In the genomic region with DNA sequence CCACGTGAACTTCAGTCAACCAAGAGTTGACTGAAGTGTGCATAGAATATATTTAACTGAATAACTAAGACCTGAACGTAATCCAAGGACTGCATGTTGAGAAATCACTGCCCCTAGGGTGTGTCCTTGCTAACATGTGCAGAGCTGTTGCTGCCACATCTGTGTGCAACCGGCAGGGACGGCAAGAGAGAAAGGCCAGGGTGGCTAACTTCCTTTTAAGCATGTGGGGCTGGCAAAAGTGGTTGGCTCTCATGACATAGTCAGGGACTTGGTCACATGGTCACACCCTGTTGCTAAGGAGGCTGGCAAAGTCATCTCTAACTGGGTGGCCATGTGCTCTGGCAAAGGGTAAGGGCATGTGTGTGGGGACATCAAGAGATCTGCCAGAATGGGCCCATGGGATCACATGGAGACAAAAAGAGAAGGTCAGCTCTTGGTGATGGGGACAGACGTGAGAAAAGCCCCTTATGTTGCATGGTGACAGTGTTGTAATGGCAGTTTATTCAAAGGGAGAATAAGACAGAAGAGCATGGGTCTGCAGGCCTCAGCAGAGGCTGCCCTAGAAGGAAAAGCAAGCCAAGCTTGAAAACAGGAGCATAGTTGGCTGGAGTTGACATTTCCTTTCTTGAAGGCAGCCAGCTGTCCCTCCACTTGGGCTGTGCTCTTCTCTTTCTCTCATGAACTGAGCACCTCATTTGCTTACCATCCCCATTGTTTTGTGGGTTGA, we compare ENCODE assay signal across 21 cellular contexts. TPM values are rescaled to one million over a fixed set of nuclear protein-coding genes. Genes with fewer than 3 reads are reported as not detected.
A peak's percentile ranks its signal among the peaks of the same experiment; 100 is the strongest.
DNase-seq lines count a peak whose midpoint lies in the region; ATAC-seq, FAIRE-seq and TF ChIP-seq lines count a peak whose summit lies in the region.
"Had no signal": no experiment of that assay in that cellular context is flagged by ENCODE, and none has a peak within 500 bp of the region (broad histone marks: within the 10 kb centered on the region; RNA-seq: fewer than 3 reads in every experiment).

No MANE protein-coding gene starts in this region.

- peak overlapping the region; percentile 42 for H3K27ac Mint-ChIP-seq in endothelial cell (ENCODE audit: unreplicated experiment)
- no peak overlapping the region for H3K27ac Mint-ChIP-seq in activated naive CD8-positive, alpha-beta T cell treated with anti-CD3 and anti-CD28 coated beads for 36 hours
- H3K27ac Mint-ChIP-seq: activated naive CD8-positive, alpha-beta T cell; nephron progenitor cell had no signal

- TF ChIP-seq EP300 in tibial nerve (IDR thresholded peaks at IDR 0.05), result peak in 1 of 2 donors; percentile 27

- H3K4me3 ChIP-seq in right cardiac atrium (ENCODE audit: low read length) (no peak overlapping the region), tibial nerve (no peak overlapping the region)
- H3K4me3 ChIP-seq: BLaER1 treated with 17β-estradiol and CSF1 and Interleukin-3, amounts not matched to agents 10 nM and 100 nM had no signal

- 61% methylated on average over 5 of the region's 5 CpGs for WGBS in right cardiac atrium
- 66 to 69% methylated on average over 5 of the region's 5 CpGs for WGBS in tibial nerve, 2 donors

- no peaks in the 10 kb centered on the region for H3K9me3 ChIP-seq in right cardiac atrium (ENCODE audit: control insufficient read depth, low read length)
- H3K9me3 ChIP-seq in tibial nerve, result no peaks in the 10 kb centered on the region
- H3K9me3 ChIP-seq: BLaER1 treated with 17β-estradiol and CSF1 and Interleukin-3, amounts not matched to agents 10 nM and 100 nM had no signal

- no peaks in the 10 kb centered on the region for H3K9me3 Mint-ChIP-seq in endothelial cell (ENCODE audit: unreplicated experiment)
- H3K9me3 Mint-ChIP-seq in activated naive CD8-positive, alpha-beta T cell treated with anti-CD3 and anti-CD28 coated beads for 36 hours, result peaks cover 2% of the 10 kb centered on the region
- H3K9me3 Mint-ChIP-seq: activated T-cell treated with anti-CD3 and anti-CD28 coated beads, Interleukin-2, amount 50 U/mL, for 4 hours; nephron progenitor cell had no signal

- ATAC-seq in right cardiac atrium, result peak; percentile 82 to 83
- ATAC-seq: activated T-cell treated with anti-CD3 and anti-CD28 coated beads, Interleukin-2, amount 50 U/mL, for 4 hours; foreskin keratinocyte had no signal

- peaks cover 3% of the 10 kb centered on the region for H3K36me3 Mint-ChIP-seq in endothelial cell (ENCODE audit: low read depth, unreplicated experiment)
- no peaks in the 10 kb centered on the region for H3K36me3 Mint-ChIP-seq in activated naive CD8-positive, alpha-beta T cell treated with anti-CD3 and anti-CD28 coated beads for 36 hours
- H3K36me3 Mint-ChIP-seq: activated naive CD8-positive, alpha-beta T cell had no signal

- peak overlapping the region; percentile 11 for H3K27ac ChIP-seq in right cardiac atrium (ENCODE audit: low read length)
- H3K27ac ChIP-seq in tibial nerve, result no peak overlapping the region
- H3K27ac ChIP-seq: BLaER1 treated with 17β-estradiol and CSF1 and Interleukin-3, amounts not matched to agents 10 nM and 100 nM; foreskin keratinocyte had no signal

- TF ChIP-seq POLR2A in tibial nerve (IDR thresholded peaks at IDR 0.05) (no peak), GM12892 (IDR thresholded peaks at IDR 0.05; ENCODE audit: low read depth, low read length) (no peak)

- peaks cover 2% of the 10 kb centered on the region for H3K4me1 ChIP-seq in right cardiac atrium (ENCODE audit: control insufficient read depth, insufficient read depth, low read length)
- peaks cover 0 to 6% (median 0%) of the 10 kb centered on the region in 4 donors for H3K4me1 ChIP-seq in tibial nerve
- H3K4me1 ChIP-seq: BLaER1 treated with 17β-estradiol and CSF1 and Interleukin-3, amounts not matched to agents 10 nM and 100 nM; foreskin keratinocyte had no signal

- FAIRE-seq in GM12892 (lab: Jason Lieb, UNC), result no peak
- FAIRE-seq: bronchial epithelial cell, GM18507 had no signal

- intact Hi-C loops in right cardiac atrium (cut with DNase I), result no loop called here

- peak; percentile 54 for DNase-seq in NOMO-1 treated with dmso at 0.1 percent for 144 hours (lab: John Stamatoyannopoulos, UW; ENCODE audit: unreplicated experiment)
- no peak for DNase-seq in endothelial cell (ENCODE audit: low spot score)
- DNase-seq in right cardiac atrium, result peak; percentile 76 to 86 (median 78)
- peak; percentile 36 to 60 for DNase-seq in tibial nerve (ENCODE audit: low spot score in 2 of 2)
- DNase-seq in activated naive CD8-positive, alpha-beta T cell treated with anti-CD3 and anti-CD28 coated beads for 36 hours, result no peak
- DNase-seq in GM12892 (ENCODE audit: insufficient read length), result no peak
- no peak for DNase-seq in activated T-cell treated with anti-CD3 and anti-CD28 coated beads, Interleukin-2, amount 50 U/mL, for 48 hours
- DNase-seq: activated T-cell treated with anti-CD3 and anti-CD28 coated beads, Interleukin-2, amount 50 U/mL, for 4 hours; effector CD8-positive, alpha-beta T cell; mesenchymal stem cell; NCI-H1930; NCI-H446 treated with DMSO at 0.1 percent for 48 hours; nephron progenitor cell; stimulated activated CD4-positive, alpha-beta T cell treated with anti-CD3 and anti-CD28 coated beads, Interleukin-2, amount 100 ng/mL, for 24 hours; T-helper 9 cell had no signal

- TF ChIP-seq CTCF in endothelial cell (IDR thresholded peaks at IDR 0.05; ENCODE audit: unreplicated experiment) (no peak), tibial nerve (IDR thresholded peaks at IDR 0.05) (no peak)

- H3K36me3 ChIP-seq in tibial nerve, result peaks cover 0 to 15% (median 0%) of the 10 kb centered on the region in 3 donors
- H3K36me3 ChIP-seq: BLaER1 treated with 17β-estradiol and CSF1 and Interleukin-3, amounts not matched to agents 10 nM and 100 nM had no signal

- H3K27me3 Mint-ChIP-seq in endothelial cell (ENCODE audit: unreplicated experiment), result peaks cover 4% of the 10 kb centered on the region
- no peaks in the 10 kb centered on the region for H3K27me3 Mint-ChIP-seq in activated naive CD8-positive, alpha-beta T cell treated with anti-CD3 and anti-CD28 coated beads for 36 hours
- H3K27me3 Mint-ChIP-seq: activated naive CD8-positive, alpha-beta T cell had no signal

- H3K4me1 Mint-ChIP-seq in endothelial cell (ENCODE audit: unreplicated experiment), result peaks cover 3% of the 10 kb centered on the region
- peaks cover 5% of the 10 kb centered on the region for H3K4me1 Mint-ChIP-seq in activated naive CD8-positive, alpha-beta T cell treated with anti-CD3 and anti-CD28 coated beads for 36 hours

- H3K4me3 Mint-ChIP-seq in endothelial cell (ENCODE audit: unreplicated experiment), result no peak overlapping the region
- H3K4me3 Mint-ChIP-seq in activated naive CD8-positive, alpha-beta T cell treated with anti-CD3 and anti-CD28 coated beads for 36 hours, result no peak overlapping the region
- H3K4me3 Mint-ChIP-seq: activated naive CD8-positive, alpha-beta T cell; activated T-cell treated with anti-CD3 and anti-CD28 coated beads, Interleukin-2, amount 50 U/mL, for 4 hours; nephron progenitor cell had no signal

- H3K27me3 ChIP-seq in right cardiac atrium (ENCODE audit: control insufficient read depth, insufficient read depth), result no peaks in the 10 kb centered on the region
- no peaks in the 10 kb centered on the region for H3K27me3 ChIP-seq in tibial nerve
- H3K27me3 ChIP-seq: BLaER1 treated with 17β-estradiol and CSF1 and Interleukin-3, amounts not matched to agents 10 nM and 100 nM had no signal

RNA-seq across cellular contexts. Expression of gene GASK1A, which starts 52.5 kb away (rescaled TPM):
- total RNA-seq in endothelial cell (ENCODE audit: unreplicated experiment) (0.72 TPM), right cardiac atrium (1 to 10 TPM; 2.4 to 5.7 (median 4.0) TPM), tibial nerve (10 to 100 TPM; 43.0 to 70.6 (median 49.5) TPM)
- 1.5 TPM for polyA plus RNA-seq in right cardiac atrium
- under 1 TPM in 1 of 2 experiments, not detected in 1; 0.08 TPM for total RNA-seq in activated naive CD8-positive, alpha-beta T cell treated with anti-CD3 and anti-CD28 coated beads for 36 hours
- polyA plus RNA-seq in GM12892 (2012; ENCODE audit: missing spikeins), result not detected
- total RNA-seq: activated T-cell treated with anti-CD3 and anti-CD28 coated beads, Interleukin-2, amount 50 U/mL, for 4 hours; SK-MEL-5 had no signal

Comparison
In these comparisons a context has a peak if more than half of its experiments do, and no peak if none do; other contexts are left out.
1. DNase-seq: peak in NOMO-1 treated with dmso at 0.1 percent for 144 hours (single experiment), right cardiac atrium (3 of 3) and tibial nerve (2 of 2); none in endothelial cell (single experiment), activated naive CD8-positive, alpha-beta T cell treated with anti-CD3 and anti-CD28 coated beads for 36 hours (single experiment), GM12892 (single experiment) and activated T-cell treated with anti-CD3 and anti-CD28 coated beads, Interleukin-2, amount 50 U/mL, for 48 hours (0 of 2).
2. RNA of gene GASK1A, which starts 52.5 kb away (total RNA-seq): 43.0 to 70.6 TPM in tibial nerve; 2.4 to 5.7 TPM in right cardiac atrium, 0.72 TPM in endothelial cell (single experiment) and 0.08 TPM in activated naive CD8-positive, alpha-beta T cell treated with anti-CD3 and anti-CD28 coated beads for 36 hours; every median in the first group is over 4 times any median in the second.